In the genomic region with DNA sequence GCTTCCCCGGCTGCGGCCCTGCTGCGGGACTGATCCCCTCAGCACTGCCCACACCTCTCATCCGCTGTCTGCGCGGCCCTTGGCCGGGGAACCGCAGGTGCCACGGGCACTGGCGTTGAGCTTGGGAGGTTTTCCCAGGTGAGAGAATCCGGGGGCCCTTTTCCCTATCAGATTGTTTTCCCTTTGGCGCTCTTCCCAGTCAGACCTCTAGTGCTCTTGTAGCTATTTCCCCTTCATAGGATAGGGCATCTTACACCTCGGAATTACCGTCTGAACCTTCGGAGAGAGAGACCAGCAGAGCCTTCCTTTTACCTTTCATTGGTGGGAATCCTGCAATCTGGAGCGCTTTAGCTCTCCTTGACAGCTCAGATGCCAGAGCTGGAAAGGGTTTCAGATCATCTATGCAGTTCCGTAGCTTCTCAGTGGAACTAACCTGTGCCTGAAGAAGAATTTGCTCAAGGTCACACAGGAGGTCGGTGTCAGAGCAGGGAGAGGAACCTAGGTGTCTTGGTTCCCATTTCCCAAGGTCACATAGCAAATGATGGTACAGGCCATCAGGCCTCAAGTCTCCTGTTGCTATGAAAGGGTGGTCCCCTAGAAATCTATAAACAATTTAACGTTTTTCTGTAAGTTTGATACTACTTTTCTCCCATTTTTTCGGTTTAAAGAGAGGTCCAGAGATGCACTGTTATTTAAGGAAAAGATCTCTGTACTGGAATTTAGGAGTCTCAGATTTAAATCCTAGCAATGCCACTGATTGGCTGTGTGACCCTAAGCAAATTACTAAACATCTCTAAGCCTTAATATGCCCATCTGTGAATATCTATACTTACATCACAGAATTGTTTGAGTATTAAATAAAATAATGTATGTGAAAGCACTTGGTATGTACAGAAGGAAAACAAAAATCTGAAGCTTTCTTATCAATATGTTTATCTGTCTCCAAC, we compare ENCODE assay signal across 8 cellular contexts. TPM values are rescaled to one million over a fixed set of nuclear protein-coding genes. Genes with fewer than 3 reads are reported as not detected.
DNase-seq lines count a peak whose midpoint lies in the region; ATAC-seq and TF ChIP-seq lines count a peak whose summit lies in the region.

No MANE protein-coding gene starts in this region.

- peak overlapping the region; percentile 90 to 97 (median 92) for H3K9ac ChIP-seq in skeletal muscle tissue (ENCODE audit: low read depth in 1 of 3, low read length in 3 of 3)

- H3K4me1 ChIP-seq in iPS DF 6.9 (ENCODE audit: control insufficient read depth, insufficient read depth, low read length): 0 out of 2 replicates have a peak, but pooled peaks cover 2% of the 10 kb centered on the region
- H3K4me1 ChIP-seq in skeletal muscle tissue (ENCODE audit: control insufficient read depth in 3 of 3, insufficient read depth in 3 of 3, low read length in 3 of 3): peaks cover 27 to 47% (median 46%) of the 10 kb centered on the region in 3 donors

- H3K4me3 ChIP-seq in LNCaP clone FGC (ENCODE audit: low read depth, low read length): peak overlapping the region; percentile 65
- peak overlapping the region; percentile 79 for H3K4me3 ChIP-seq in iPS DF 6.9 (ENCODE audit: low read length)
- H3K4me3 ChIP-seq in skeletal muscle tissue (ENCODE audit: low read length in 3 of 3): peak overlapping the region; percentile 68 to 86 (median 86)

- H3K9me3 Mint-ChIP-seq in activated T-cell treated with anti-CD3 and anti-CD28 coated beads, Interleukin-2, amount 50 U/mL, for 24 hours: no peaks in the 10 kb centered on the region
- H3K9me3 Mint-ChIP-seq in activated naive CD4-positive, alpha-beta T cell treated with anti-CD3 and anti-CD28 coated beads, Interleukin-2, amount 50 U/mL, for 72 hours: no peaks in the 10 kb centered on the region

- peak overlapping the region; percentile 87 for H3K4me3 Mint-ChIP-seq in activated T-cell treated with anti-CD3 and anti-CD28 coated beads, Interleukin-2, amount 50 U/mL, for 24 hours

- H3K36me3 ChIP-seq in iPS DF 6.9 (ENCODE audit: control insufficient read depth, insufficient read depth, low read length) (no peaks in the 10 kb centered on the region), skeletal muscle tissue (ENCODE audit: control insufficient read depth in 3 of 3, insufficient read depth in 3 of 3, low read length in 3 of 3) (peaks cover 0 to 2% (median 0%) of the 10 kb centered on the region in 3 donors)

- no peak for DNase-seq in activated T-cell treated with anti-CD3 and anti-CD28 coated beads, Interleukin-2, amount 50 U/mL, for 24 hours
- no peak for DNase-seq in activated T-cell treated with anti-CD3 and anti-CD28 coated beads for 4 hours
- no peak for DNase-seq in LNCaP clone FGC (ENCODE audit: low read depth)
- no peak for DNase-seq in activated naive CD4-positive, alpha-beta T cell treated with anti-CD3 and anti-CD28 coated beads, Interleukin-2, amount 50 U/mL, for 72 hours (ENCODE audit: low spot score in 2 of 2)
- DNase-seq in iPS DF 6.9 (ENCODE audit: low read depth, low spot score): no peak
- DNase-seq in NOMO-1 treated with dmso at 0.1 percent for 144 hours (lab: John Stamatoyannopoulos, UW; ENCODE audit: unreplicated experiment): no peak
- DNase-seq in hippocampal formation (lab: John Stamatoyannopoulos, UW): no peak

- H3K27ac ChIP-seq in iPS DF 6.9 (ENCODE audit: low read length) (no peak overlapping the region), skeletal muscle tissue (ENCODE audit: low read depth, low read length) (peak overlapping the region; percentile 83)

- no peaks in the 10 kb centered on the region for H3K27me3 Mint-ChIP-seq in activated T-cell treated with anti-CD3 and anti-CD28 coated beads, Interleukin-2, amount 50 U/mL, for 24 hours

- WGBS in iPS DF 6.9 (ENCODE audit: insufficient coverage, insufficient read length): no CpG with 5 or more reads among the region's 20 CpGs

- TF ChIP-seq CTCF in LNCaP clone FGC (IDR thresholded peaks at IDR 0.05; ENCODE audit: control insufficient read depth, extremely low read depth, insufficient read depth): no peak

- peak overlapping the region; percentile 89 for H3K27ac Mint-ChIP-seq in activated T-cell treated with anti-CD3 and anti-CD28 coated beads, Interleukin-2, amount 50 U/mL, for 24 hours
- H3K27ac Mint-ChIP-seq in activated naive CD4-positive, alpha-beta T cell treated with anti-CD3 and anti-CD28 coated beads, Interleukin-2, amount 50 U/mL, for 72 hours: peak overlapping the region; percentile 95 to 97

- no peaks in the 10 kb centered on the region for H3K9me3 ChIP-seq in iPS DF 6.9 (ENCODE audit: control insufficient read depth, insufficient read depth, low read length)
- no peaks in the 10 kb centered on the region for H3K9me3 ChIP-seq in skeletal muscle tissue (ENCODE audit: control insufficient read depth in 3 of 3, low read length in 3 of 3)

- ATAC-seq in activated naive CD4-positive, alpha-beta T cell treated with anti-CD3 and anti-CD28 coated beads, Interleukin-2, amount 50 U/mL, for 72 hours: no peak

- H3K27me3 ChIP-seq in iPS DF 6.9 (ENCODE audit: control insufficient read depth, insufficient read depth, low read length) (no peaks in the 10 kb centered on the region), skeletal muscle tissue (ENCODE audit: control insufficient read depth in 3 of 3, insufficient read depth in 3 of 3, low read length in 3 of 3) (no peaks in the 10 kb centered on the region)

- peaks cover 49% of the 10 kb centered on the region for H3K4me1 Mint-ChIP-seq in activated T-cell treated with anti-CD3 and anti-CD28 coated beads, Interleukin-2, amount 50 U/mL, for 24 hours (ENCODE audit: low read depth)

- H3K36me3 Mint-ChIP-seq in activated T-cell treated with anti-CD3 and anti-CD28 coated beads, Interleukin-2, amount 50 U/mL, for 24 hours (ENCODE audit: low read depth): peaks cover 35% of the 10 kb centered on the region
- H3K36me3 Mint-ChIP-seq in activated naive CD4-positive, alpha-beta T cell treated with anti-CD3 and anti-CD28 coated beads, Interleukin-2, amount 50 U/mL, for 72 hours: peaks cover 6 to 16% of the 10 kb centered on the region in 2 donors

RNA-seq across cellular contexts. Expression of gene IDH3A, which starts 0.9 kb away (rescaled TPM):
- 100 to 1,000 TPM; 131 to 138 TPM for total RNA-seq in activated naive CD4-positive, alpha-beta T cell treated with anti-CD3 and anti-CD28 coated beads, Interleukin-2, amount 50 U/mL, for 72 hours
- total RNA-seq in skeletal muscle tissue: 25.1 TPM

RNA-seq across cellular contexts. Expression of gene CIB2, which starts 18.8 kb away (rescaled TPM):
- total RNA-seq in activated naive CD4-positive, alpha-beta T cell treated with anti-CD3 and anti-CD28 coated beads, Interleukin-2, amount 50 U/mL, for 72 hours: 1 to 10 TPM; 1.4 to 1.6 TPM
- 6.3 TPM for total RNA-seq in skeletal muscle tissue

RNA-seq across cellular contexts. Expression of gene SH2D7, which starts 57.7 kb away (rescaled TPM):
- not detected for total RNA-seq in activated naive CD4-positive, alpha-beta T cell treated with anti-CD3 and anti-CD28 coated beads, Interleukin-2, amount 50 U/mL, for 72 hours
- total RNA-seq in skeletal muscle tissue: not detected
